In the genomic region with DNA sequence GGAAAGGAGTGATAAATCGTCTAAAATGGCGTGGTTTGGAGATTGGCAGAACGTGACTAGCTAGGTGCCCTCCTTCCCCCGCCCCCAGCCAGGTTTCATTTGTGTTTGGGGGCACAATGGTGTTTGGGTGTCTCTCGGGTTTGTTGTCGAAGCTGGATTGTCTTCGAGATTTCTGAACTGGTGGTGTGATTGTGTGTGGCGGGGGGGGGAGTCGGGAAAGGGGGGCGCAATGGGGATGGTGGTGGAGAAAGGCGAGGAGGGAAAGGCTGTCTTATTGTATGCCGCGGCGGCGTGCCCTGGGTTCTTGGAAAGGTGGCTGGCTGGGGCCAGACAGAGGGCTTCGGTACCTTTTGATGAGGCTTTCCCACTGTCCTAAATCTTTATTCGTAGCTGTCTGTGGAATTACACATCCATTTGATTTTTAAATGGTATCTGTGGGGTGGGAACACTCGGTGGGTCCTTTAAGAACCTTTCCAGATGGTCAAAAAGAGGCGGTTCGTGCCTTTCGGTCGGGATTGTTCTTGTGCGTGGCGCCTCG, we compare ENCODE assay signal across 9 cellular contexts. TPM values are rescaled to one million over a fixed set of nuclear protein-coding genes. Genes with fewer than 3 reads are reported as not detected.
A peak's percentile ranks its signal among the peaks of the same experiment; 100 is the strongest.
DNase-seq lines count a peak whose midpoint lies in the region; ATAC-seq and TF ChIP-seq lines count a peak whose summit lies in the region.
"Had no signal": no experiment of that assay in that cellular context is flagged by ENCODE, and none has a peak within 500 bp of the region (broad histone marks: within the 10 kb centered on the region; RNA-seq: fewer than 3 reads in every experiment).

No MANE protein-coding gene starts in this region.

- CTCF ChIA-PET in Calu3 (lab: Charles Lee), result interaction anchor here (0.5 to 1.9 kb wide), 23 partner anchors 12 to 1075 kb away, joined by 3 to 24 read pairs (median 5); no protein-coding TSS in a partner anchor

- H2AK5ac ChIP-seq in mesenchymal stem cell (ENCODE audit: low read length, severe bottlenecking), result peak overlapping the region; percentile 92

- H3K36me3 ChIP-seq in endocrine pancreas (ENCODE audit: control insufficient read depth, insufficient read depth, low read length), result no peaks in the 10 kb centered on the region
- H3K36me3 ChIP-seq in mesenchymal stem cell (ENCODE audit: control insufficient read depth in 1 of 2, insufficient read depth in 2 of 2, low read depth in 1 of 2, low read length in 2 of 2), result peaks cover 14 to 20% of the 10 kb centered on the region in 2 experiments
- no peaks in the 10 kb centered on the region for H3K36me3 ChIP-seq in urinary bladder (ENCODE audit: insufficient read depth)

- H3K4me1 ChIP-seq in endocrine pancreas (ENCODE audit: control insufficient read depth, insufficient read depth, low read length), result peaks cover 15% of the 10 kb centered on the region
- peaks cover 7% of the 10 kb centered on the region for H3K4me1 ChIP-seq in mesenchymal stem cell (ENCODE audit: control insufficient read depth, insufficient read depth, low read depth, low read length)
- H3K4me1 ChIP-seq in urinary bladder (ENCODE audit: insufficient read depth), result no peaks in the 10 kb centered on the region

- peaks cover 18% of the 10 kb centered on the region for H3K36me3 Mint-ChIP-seq in Calu3 (ENCODE audit: insufficient read depth, unreplicated experiment)
- H3K36me3 Mint-ChIP-seq in effector memory CD8-positive, alpha-beta T cell (ENCODE audit: insufficient read depth), result no peaks in the 10 kb centered on the region
- H3K36me3 Mint-ChIP-seq: T-cell had no signal

- H3K23ac ChIP-seq in mesenchymal stem cell (ENCODE audit: low read length in 2 of 2), result peak overlapping the region in 1 of 2 experiments; percentile 89

- H3K27ac Mint-ChIP-seq in Calu3 (ENCODE audit: unreplicated experiment), result no peak overlapping the region
- H3K27ac Mint-ChIP-seq in effector memory CD8-positive, alpha-beta T cell, result no peak overlapping the region
- H3K27ac Mint-ChIP-seq: T-cell had no signal

- H4K91ac ChIP-seq in mesenchymal stem cell (ENCODE audit: low read length), result peak overlapping the region; percentile 92

- H3K4me2 ChIP-seq in mesenchymal stem cell (ENCODE audit: low read length, poor library complexity, severe bottlenecking), result peak overlapping the region; percentile 31

- H3K4me3 Mint-ChIP-seq in Calu3 (ENCODE audit: low read depth, unreplicated experiment), result no peak overlapping the region
- H3K4me3 Mint-ChIP-seq in effector memory CD8-positive, alpha-beta T cell, result no peak overlapping the region
- H3K4me3 Mint-ChIP-seq: T-cell had no signal

- DNase-seq in Calu3, result peak; percentile 46
- peak; percentile 26 for DNase-seq in RKO (ENCODE audit: low spot score)
- peak; percentile 60 for DNase-seq in mesenchymal stem cell
- DNase-seq in LoVo (ENCODE audit: low spot score), result no peak
- DNase-seq in effector memory CD8-positive, alpha-beta T cell, result no peak

- BruUV-seq in Calu3 (replicated peaks; lab: Mats Ljungman, UMichigan), result TSS peak; percentile 99

- peak overlapping the region; percentile 89 to 99 for H3K18ac ChIP-seq in mesenchymal stem cell (ENCODE audit: low read depth in 1 of 2, low read length in 2 of 2)

- H3K4me1 Mint-ChIP-seq in Calu3 (ENCODE audit: low read depth, unreplicated experiment), result no peaks in the 10 kb centered on the region
- H3K4me1 Mint-ChIP-seq in effector memory CD8-positive, alpha-beta T cell (ENCODE audit: low read depth in 2 of 2), result peaks cover 11 to 14% of the 10 kb centered on the region in 2 donors

- H3K27ac ChIP-seq in mesenchymal stem cell (ENCODE audit: low read length, poor library complexity, severe bottlenecking) (peak overlapping the region; percentile 100), urinary bladder (ENCODE audit: low read depth) (peak overlapping the region; percentile 88)

- H2BK12ac ChIP-seq in mesenchymal stem cell (ENCODE audit: low read length in 2 of 2), result peak overlapping the region; percentile 46 to 72

- peak overlapping the region; percentile 98 for H3K9ac ChIP-seq in endocrine pancreas (ENCODE audit: control insufficient read depth, insufficient read depth, low read length)
- peak overlapping the region; percentile 100 for H3K9ac ChIP-seq in mesenchymal stem cell (ENCODE audit: low read length)

- no peak overlapping the region for H2AFZ ChIP-seq in mesenchymal stem cell (ENCODE audit: low read depth, low read length)

- peak; percentile 4 for ATAC-seq in HG03025 (IDR thresholded peaks at IDR 0.05; ENCODE audit: low FRiP score, unreplicated experiment)
- no peak for ATAC-seq in effector memory CD8-positive, alpha-beta T cell (replicated peaks)

- no peaks in the 10 kb centered on the region for H3K79me1 ChIP-seq in mesenchymal stem cell (replicated peaks; ENCODE audit: low read length, poor library complexity, severe bottlenecking)

- peak overlapping the region; percentile 98 for H2BK5ac ChIP-seq in mesenchymal stem cell (ENCODE audit: low read depth, low read length, poor library complexity, severe bottlenecking)

- peak overlapping the region; percentile 96 for H3K4me3 ChIP-seq in endocrine pancreas (ENCODE audit: control insufficient read depth, insufficient read depth, low read length)
- H3K4me3 ChIP-seq in mesenchymal stem cell (ENCODE audit: insufficient read depth in 1 of 2, low read depth in 1 of 2, low read length in 2 of 2), result peak overlapping the region; percentile 88 to 94
- peak overlapping the region; percentile 56 for H3K4me3 ChIP-seq in urinary bladder (ENCODE audit: low read depth, low read length)

- H2BK15ac ChIP-seq in mesenchymal stem cell (ENCODE audit: low read depth, poor library complexity, severe bottlenecking), result peak overlapping the region; percentile 90

- H3K9me3 Mint-ChIP-seq in Calu3 (ENCODE audit: low read depth, unreplicated experiment), result no peaks in the 10 kb centered on the region
- peaks cover 0 to 4% of the 10 kb centered on the region in 2 donors for H3K9me3 Mint-ChIP-seq in effector memory CD8-positive, alpha-beta T cell
- H3K9me3 Mint-ChIP-seq: T-cell had no signal

- H3K9me3 ChIP-seq in endocrine pancreas (ENCODE audit: control insufficient read depth, low read length), result no peaks in the 10 kb centered on the region
- no peaks in the 10 kb centered on the region for H3K9me3 ChIP-seq in mesenchymal stem cell (ENCODE audit: control insufficient read depth, low read length)

- peak overlapping the region; percentile 98 to 100 for H3K4ac ChIP-seq in mesenchymal stem cell (ENCODE audit: low read depth in 1 of 2, low read length in 2 of 2)

- peak overlapping the region; percentile 98 for H2BK120ac ChIP-seq in mesenchymal stem cell (ENCODE audit: low read depth, low read length)

- no peak for TF ChIP-seq CTCF in Calu3 (IDR thresholded peaks at IDR 0.05; ENCODE audit: unreplicated experiment)

- peak overlapping the region in 1 of 2 experiments; percentile 97 for H3K14ac ChIP-seq in mesenchymal stem cell (ENCODE audit: low read length in 2 of 2)

- H3K27me3 Mint-ChIP-seq in Calu3 (ENCODE audit: unreplicated experiment), result no peaks in the 10 kb centered on the region
- H3K27me3 Mint-ChIP-seq in effector memory CD8-positive, alpha-beta T cell, result peaks cover 15 to 18% of the 10 kb centered on the region in 2 donors

- peak overlapping the region; percentile 79 for H4K8ac ChIP-seq in mesenchymal stem cell (ENCODE audit: low read length)

- H3K27me3 ChIP-seq in endocrine pancreas (ENCODE audit: control insufficient read depth, insufficient read depth, low read length) (no peaks in the 10 kb centered on the region), mesenchymal stem cell (ENCODE audit: control insufficient read depth in 1 of 2, insufficient read depth in 1 of 2, low read length in 2 of 2) (no peaks in the 10 kb centered on the region)

- intact Hi-C loops in Calu3 (cut with micrococcal nuclease; ENCODE audit: unreplicated experiment), result loop anchor here (1.0 to 5.0 kb wide), 5 partner anchors 167 to 736 kb away; no protein-coding TSS in a partner anchor

- under 1% methylated on average over 19 of the region's 25 CpGs for WGBS in mesenchymal stem cell
- WGBS in urinary bladder, result under 1% methylated on average over 25 of the region's 25 CpGs

RNA-seq across cellular contexts. Expression of a gene that starts 1.0 kb away (rescaled TPM):
- total RNA-seq in Calu3 (2022) (64.6 and 70.1 TPM in 2 replicates), urinary bladder (193 TPM)
- 133 TPM for polyA plus RNA-seq in mesenchymal stem cell (2013, experiment 1 of 2)
- polyA plus RNA-seq in mesenchymal stem cell (2013, experiment 2 of 2), result 131 TPM
- polyA plus RNA-seq in urinary bladder, result 22.1 TPM

Comparison
In these comparisons a context has a peak if more than half of its experiments do, and no peak if none do; other contexts are left out.
1. DNase-seq: peak in Calu3 (single experiment), RKO (single experiment) and mesenchymal stem cell (single experiment); none in LoVo (single experiment) and effector memory CD8-positive, alpha-beta T cell (0 of 3).
2. Peak in every context shown above with its lines, with median percentiles within 50 percentile points of each other: H3K4me3 ChIP-seq.